In the genomic region with DNA sequence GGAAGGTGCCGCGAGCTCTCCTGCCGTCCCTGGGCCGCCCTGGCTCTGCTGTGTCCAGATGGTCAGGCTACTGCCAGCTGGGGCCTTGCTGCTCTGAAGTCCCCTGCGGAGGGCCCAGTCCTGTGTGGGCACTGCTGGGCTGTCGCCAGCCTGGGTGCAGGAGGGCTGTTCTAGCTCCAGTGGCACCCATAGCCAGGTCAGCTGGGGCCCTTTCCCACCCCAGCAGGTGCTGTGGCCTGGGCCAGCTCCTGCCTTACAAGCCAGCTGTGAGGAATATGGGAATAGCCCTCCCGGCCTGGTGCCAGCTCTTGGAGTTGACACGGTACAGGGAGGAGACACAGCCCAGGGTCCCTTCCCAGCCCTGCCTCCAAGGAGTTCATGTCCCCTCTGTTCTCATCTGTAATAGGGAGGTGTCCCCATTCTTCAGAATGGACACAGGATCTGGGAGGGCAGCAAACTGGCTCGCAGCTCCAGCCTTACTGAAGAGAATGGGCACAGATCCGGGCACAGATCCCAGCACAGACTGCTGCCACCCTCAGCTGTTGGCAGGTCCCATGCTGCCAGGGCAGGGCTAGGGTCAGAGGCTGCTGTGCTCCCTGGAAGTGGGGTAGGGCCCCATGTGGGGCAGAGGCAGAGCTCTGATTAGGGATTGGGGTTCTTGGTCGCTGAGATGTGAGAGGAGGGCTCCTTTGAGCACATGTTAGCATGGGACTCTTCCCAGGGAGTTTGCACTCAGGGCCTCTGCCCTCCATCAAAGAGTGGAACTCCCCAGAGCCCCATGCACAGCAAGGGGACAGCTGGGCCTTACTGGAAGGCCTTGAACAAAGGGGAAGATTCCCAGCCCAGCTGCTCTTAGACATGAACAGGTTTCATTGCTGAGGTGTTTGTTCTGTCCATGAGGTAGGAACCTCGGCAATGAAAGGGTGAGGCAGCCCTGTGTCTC, we compare ENCODE assay signal across 11 cellular contexts. TPM values are rescaled to one million over a fixed set of nuclear protein-coding genes. Genes with fewer than 3 reads are reported as not detected.
DNase-seq lines count a peak whose midpoint lies in the region; ATAC-seq and TF ChIP-seq lines count a peak whose summit lies in the region.
"Had no signal": no experiment of that assay in that cellular context is flagged by ENCODE, and none has a peak within 500 bp of the region (broad histone marks: within the 10 kb centered on the region; RNA-seq: fewer than 3 reads in every experiment).

No MANE protein-coding gene starts in this region.

- no peak overlapping the region; the same call in 1 of the 2 replicates for H3K9ac ChIP-seq in OCI-LY1 (ENCODE audit: low read length)

- H3K9me3 ChIP-seq in OCI-LY1 (ENCODE audit: low read length) (no peaks in the 10 kb centered on the region), psoas muscle (no peaks in the 10 kb centered on the region)

- no peak overlapping the region for H3K4me2 ChIP-seq in OCI-LY1 (ENCODE audit: low read length)

- H3K27me3 ChIP-seq in OCI-LY1 (ENCODE audit: insufficient read depth, low read length) (no peaks in the 10 kb centered on the region), psoas muscle (ENCODE audit: insufficient read depth in 3 of 3, low read length in 2 of 3) (no peaks in the 10 kb centered on the region)

- H3K9me3 Mint-ChIP-seq in CD14-positive monocyte: no peaks in the 10 kb centered on the region

- H3K79me2 ChIP-seq in OCI-LY1 (ENCODE audit: insufficient read depth, low read length): peaks cover 3% of the 10 kb centered on the region; the same call in 1 of the 2 replicates

- peaks cover 34 to 66% of the 10 kb centered on the region in 2 donors for H3K36me3 Mint-ChIP-seq in CD14-positive monocyte

- no peaks in the 10 kb centered on the region for H3F3A ChIP-seq in OCI-LY1 (ENCODE audit: insufficient read depth, low read length)

- intact Hi-C loops in CD14-positive monocyte (cut with micrococcal nuclease): loop anchor here in 1 of 2 donors (5.0 kb wide), 1 partner anchor 118 kb away; no protein-coding TSS in a partner anchor
- intact Hi-C loops in cardiac septum (cut with DNase I): loop anchor here (1.0 kb wide), 1 partner anchor 12 kb away; no protein-coding TSS in a partner anchor
- intact Hi-C loops in psoas muscle (cut with DNase I): no loop called here

- peak overlapping the region; percentile 97 for H3K27ac ChIP-seq in OCI-LY1 (ENCODE audit: low read depth, low read length, poor library complexity, severe bottlenecking)
- H3K27ac ChIP-seq in psoas muscle: peak overlapping the region; percentile 80

- ATAC-seq in psoas muscle (peak; percentile 27 to 66 (median 55)), HG02970 (IDR thresholded peaks at IDR 0.05; ENCODE audit: low FRiP score, unreplicated experiment) (no peak), GM18867 (IDR thresholded peaks at IDR 0.05; ENCODE audit: unreplicated experiment) (no peak)

- no peaks in the 10 kb centered on the region for H4K20me1 ChIP-seq in OCI-LY1 (ENCODE audit: insufficient read depth, low read length)

- H3K4me3 Mint-ChIP-seq in CD14-positive monocyte: no peak overlapping the region

- H3K36me3 ChIP-seq in OCI-LY1 (ENCODE audit: insufficient read depth, low read length) (peaks cover 72% of the 10 kb centered on the region), psoas muscle (ENCODE audit: insufficient read depth in 1 of 2, low read depth in 1 of 2) (peaks cover 0 to 23% of the 10 kb centered on the region in 2 donors)

- H3K4me3 ChIP-seq in OCI-LY1 (ENCODE audit: low read depth, low read length, poor library complexity, severe bottlenecking) (no peak overlapping the region), psoas muscle (peak overlapping the region; percentile 2)

- peaks cover 1 to 8% (median 3%) of the 10 kb centered on the region in 3 donors for H3K27me3 Mint-ChIP-seq in CD14-positive monocyte (ENCODE audit: low read depth in 3 of 3)

- no peak for DNase-seq in CD14-positive monocyte (ENCODE audit: low spot score)
- DNase-seq in cardiac septum (ENCODE audit: low spot score): peak; percentile 85
- DNase-seq in psoas muscle: peak; percentile 64 to 87
- no peak for DNase-seq in ureter (ENCODE audit: low spot score)
- DNase-seq in SW 1271 (lab: John Stamatoyannopoulos, UW): no peak
- DNase-seq: activated T-cell treated with anti-CD3 and anti-CD28 coated beads, Interleukin-2, amount 50 U/mL, for 1 hour; NCI-H774; T1000 had no signal

- H3K4me1 ChIP-seq in OCI-LY1 (ENCODE audit: insufficient read depth, low read length, severe bottlenecking) (peaks cover 42% of the 10 kb centered on the region), psoas muscle (peaks cover 59% of the 10 kb centered on the region)

- H2AFZ ChIP-seq in OCI-LY1 (ENCODE audit: low read length): no peak overlapping the region

- no peak for TF ChIP-seq CTCF in CD14-positive monocyte (IDR thresholded peaks at IDR 0.05)
- no peak for TF ChIP-seq CTCF in OCI-LY1 (IDR thresholded peaks at IDR 0.05; ENCODE audit: low read length)
- no peak for TF ChIP-seq CTCF in psoas muscle (IDR thresholded peaks at IDR 0.05)

- 24 to 36% (median 26%) methylated on average over 12 of the region's 12 CpGs for WGBS in psoas muscle, 3 donors

- peak overlapping the region in 4 of 7 donors; percentile 8 to 68 (median 18) for H3K27ac Mint-ChIP-seq in CD14-positive monocyte

- H3K4me1 Mint-ChIP-seq in CD14-positive monocyte: peaks cover 20% of the 10 kb centered on the region

- H3K9me2 ChIP-seq in OCI-LY1 (ENCODE audit: low read depth, low read length): no peaks in the 10 kb centered on the region

RNA-seq across cellular contexts. Expression of gene DERL3, which starts 3.7 kb away (rescaled TPM):
- under 1 TPM; 0.23 to 0.28 TPM for polyA plus RNA-seq in CD14-positive monocyte
- 2.2 TPM for total RNA-seq in cardiac septum
- 1 to 10 TPM in 2 of 4 donors, under 1 TPM in 2; 0.54 to 4.4 (median 1.1) TPM for total RNA-seq in psoas muscle
- 1 to 10 TPM in 1 of 3 donors, under 1 TPM in 2; 0.22 to 1.1 (median 0.92) TPM for polyA plus RNA-seq in psoas muscle
- 11.4 TPM for total RNA-seq in ureter

RNA-seq across cellular contexts. Expression of gene SLC2A11, which starts 22.6 kb away (rescaled TPM):
- polyA plus RNA-seq in CD14-positive monocyte (1 to 10 TPM; 1.3 to 2.5 TPM), psoas muscle (10 to 100 TPM in 1 of 3 donors, 1 to 10 TPM in 2; 3.7 to 12.7 (median 4.9) TPM)
- total RNA-seq in cardiac septum (19.7 TPM), psoas muscle (10 to 100 TPM in 1 of 4 donors, 1 to 10 TPM in 3; 4.2 to 11.8 (median 6.3) TPM), ureter (15.0 TPM)

RNA-seq across cellular contexts. Expression of gene SMARCB1, which starts 48.3 kb away (rescaled TPM):
- 10 to 100 TPM; 30.3 to 31.5 TPM for polyA plus RNA-seq in CD14-positive monocyte
- 50.4 TPM for total RNA-seq in cardiac septum
- total RNA-seq in psoas muscle: 10 to 100 TPM; 21.9 to 76.6 (median 48.3) TPM
- polyA plus RNA-seq in psoas muscle: 10 to 100 TPM; 20.7 to 47.6 (median 38.4) TPM
- total RNA-seq in ureter: 74.0 TPM

RNA-seq across cellular contexts. Expression of gene MIF, which starts 59.1 kb away (rescaled TPM):
- 100 to 1,000 TPM; 338 to 390 TPM for polyA plus RNA-seq in CD14-positive monocyte
- 317 TPM for total RNA-seq in cardiac septum
- total RNA-seq in psoas muscle: 100 to 1,000 TPM; 110 to 167 (median 139) TPM
- polyA plus RNA-seq in psoas muscle: 100 to 1,000 TPM; 125 to 277 (median 131) TPM
- 528 TPM for total RNA-seq in ureter

Comparison
In these comparisons a context has a peak if more than half of its experiments do, and no peak if none do; other contexts are left out.
1. DNase-seq: peak in cardiac septum (single experiment) and psoas muscle (2 of 2); none in CD14-positive monocyte (single experiment), ureter (single experiment) and SW 1271 (0 of 2).
2. ATAC-seq: peak in psoas muscle (4 of 4); none in HG02970 (single experiment) and GM18867 (single experiment).